8 cellular contexts compared by ENCODE assay signal in genomic region chr3:153621988-153622387, GRCh38.
A peak's percentile ranks its signal among the peaks of the same experiment; 100 is the strongest.
DNase-seq lines count a peak whose midpoint lies in the region; ATAC-seq lines count a peak whose summit lies in the region.

No MANE protein-coding gene starts in this region.

- peak overlapping the region; percentile 66 to 92 for H3K27ac Mint-ChIP-seq in effector memory CD8-positive, alpha-beta T cell

- H3K9me3 Mint-ChIP-seq in effector memory CD8-positive, alpha-beta T cell, result no peaks in the 10 kb centered on the region

- no peaks in the 10 kb centered on the region for H3K27me3 ChIP-seq in MG63

- no peak overlapping the region for H3K4me3 ChIP-seq in MG63

- H3K9me3 ChIP-seq in MG63, result no peaks in the 10 kb centered on the region

- peak overlapping the region; percentile 26 to 58 for H3K4me3 Mint-ChIP-seq in effector memory CD8-positive, alpha-beta T cell

- no peaks in the 10 kb centered on the region for H3K36me3 ChIP-seq in MG63

- DNase-seq in effector memory CD8-positive, alpha-beta T cell, result no peak
- DNase-seq in DMS 273 (lab: John Stamatoyannopoulos, UW; ENCODE audit: unreplicated experiment) (no peak), MG63 (no peak), hippocampal formation (lab: John Stamatoyannopoulos, UW) (no peak)
- no peak for DNase-seq in activated CD4-positive, CD25-positive, alpha-beta regulatory T cell treated with anti-CD3 and anti-CD28 coated beads, Interleukin-2, amount 50 U/mL, for 72 hours

- no peaks in the 10 kb centered on the region for H3K36me3 Mint-ChIP-seq in effector memory CD8-positive, alpha-beta T cell (ENCODE audit: insufficient read depth)

- no peaks in the 10 kb centered on the region for H3K27me3 Mint-ChIP-seq in effector memory CD8-positive, alpha-beta T cell

- H3K4me1 Mint-ChIP-seq in effector memory CD8-positive, alpha-beta T cell (ENCODE audit: low read depth in 2 of 2), result peaks cover 26 to 37% of the 10 kb centered on the region in 2 donors

- ATAC-seq in GM18498 (IDR thresholded peaks at IDR 0.05; ENCODE audit: unreplicated experiment) (peak; percentile 97), GM21515 (IDR thresholded peaks at IDR 0.05; ENCODE audit: unreplicated experiment) (peak; percentile 94), HG03521 (IDR thresholded peaks at IDR 0.05; ENCODE audit: unreplicated experiment) (peak; percentile 94)
- ATAC-seq in effector memory CD8-positive, alpha-beta T cell (replicated peaks), result peak; percentile 65
